23 cellular contexts compared by ENCODE assay signal in the genomic region with DNA sequence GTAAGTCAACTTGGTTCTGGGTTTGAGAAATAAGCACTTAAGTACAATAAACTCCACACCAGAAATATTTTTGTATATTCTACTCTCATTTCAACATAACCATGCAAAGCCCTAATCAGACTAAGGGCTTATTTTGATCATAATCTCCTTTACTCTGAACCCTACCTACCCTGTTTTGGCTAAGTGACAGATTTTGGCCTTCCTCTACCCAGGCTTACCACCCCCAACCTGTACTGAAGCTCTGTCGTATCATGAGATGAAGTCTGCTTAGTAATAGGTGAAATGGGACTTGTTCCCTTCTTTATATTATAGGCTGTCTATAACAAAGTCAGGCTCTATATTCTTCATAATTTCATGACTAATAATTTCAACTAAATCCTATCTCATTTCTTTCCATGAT.
A peak's percentile ranks its signal among the peaks of the same experiment; 100 is the strongest.
DNase-seq lines count a peak whose midpoint lies in the region; ATAC-seq and TF ChIP-seq lines count a peak whose summit lies in the region.
"Had no signal": no experiment of that assay in that cellular context is flagged by ENCODE, and none has a peak within 500 bp of the region (broad histone marks: within the 10 kb centered on the region; RNA-seq: fewer than 3 reads in every experiment).

No MANE protein-coding gene starts in this region.

- DNase-seq in cardiac muscle cell (ENCODE audit: low read depth in 1 of 2, low spot score in 1 of 2), result no peak
- DNase-seq in right atrium auricular region (ENCODE audit: low spot score), result no peak
- no peak for DNase-seq in IMR-90
- peak; percentile 42 for DNase-seq in WERI-Rb-1
- no peak for DNase-seq in stomach
- DNase-seq in left colon, result no peak
- DNase-seq in NCI-H2227 treated with DMSO at 0.1 percent for 48 hours (lab: John Stamatoyannopoulos, UW), result no peak
- DNase-seq: activated CD4-positive, alpha-beta T cell treated with anti-CD3 and anti-CD28 coated beads, Interleukin-2, amount 50 U/mL, for 48 hours; activated naive CD4-positive, alpha-beta T cell treated with anti-CD3 and anti-CD28 coated beads, Interleukin-2, amount 10 ng/mL, durations not matched to agents 7 days and 5 days; activated T-cell treated with anti-CD3 and anti-CD28 coated beads for 4 hours; BE2C; Caco-2; cerebellar nuclear complex; foreskin keratinocyte; hypothalamus; islet precursor cell; lower lobe of right lung; NCI-H2171; nucleus accumbens; spleen; stimulated activated CD4-positive, alpha-beta T cell treated with anti-CD3 and anti-CD28 coated beads, Interleukin-4, amount 100 ng/mL, for 24 hours had no signal

- H2BK20ac ChIP-seq in IMR-90 (ENCODE audit: low read depth, low read length), result no peak overlapping the region

- H3K27me3 ChIP-seq in cardiac muscle cell (no peaks in the 10 kb centered on the region), right atrium auricular region (no peaks in the 10 kb centered on the region), IMR-90 (ENCODE audit: control insufficient read depth, insufficient read depth, low read length) (no peaks in the 10 kb centered on the region), WERI-Rb-1 (ENCODE audit: insufficient read depth, low read depth, severe bottlenecking) (no peaks in the 10 kb centered on the region), stomach (no peaks in the 10 kb centered on the region)
- H3K27me3 ChIP-seq: BE2C, foreskin keratinocyte, spleen had no signal

- no peak overlapping the region for H2BK5ac ChIP-seq in IMR-90 (ENCODE audit: low read depth, low read length, poor library complexity, severe bottlenecking)

- no peak overlapping the region for H3K4ac ChIP-seq in IMR-90 (ENCODE audit: low read depth, low read length)

- H4K91ac ChIP-seq in IMR-90 (ENCODE audit: insufficient read depth, low read depth, low read length), result no peak overlapping the region; the same call in 1 of the 2 replicates

- dilution Hi-C loops in IMR-90 (cut with HindIII; ENCODE audit: low sequenced_read_pairs, unreplicated experiment), result no loop called here

- ATAC-seq in IMR-90 (ENCODE audit: low read depth), result no peak
- ATAC-seq in GM18502 (IDR thresholded peaks at IDR 0.05; ENCODE audit: poor library complexity, unreplicated experiment), result no peak
- ATAC-seq in left colon, result no peak
- ATAC-seq: foreskin keratinocyte, HCT116 had no signal

- H2AK5ac ChIP-seq in IMR-90 (ENCODE audit: low read depth, low read length), result no peak overlapping the region; the same call in 1 of the 2 replicates

- intact Hi-C loops in IMR-90 (cut with micrococcal nuclease), result no loop called here
- intact Hi-C loops in stomach (cut with DNase I; ENCODE audit: low total_unique reads), result no loop called here
- intact Hi-C loops in left colon (cut with DNase I, micrococcal nuclease), result no loop called here

- peaks cover 27 to 78% of the 10 kb centered on the region in 2 experiments for H3K79me1 ChIP-seq in IMR-90 (ENCODE audit: low read depth in 1 of 2, low read length in 2 of 2)

- H4K20me1 ChIP-seq in IMR-90 (ENCODE audit: insufficient read depth, low read length), result peaks cover 70% of the 10 kb centered on the region

- no peak for TF ChIP-seq EP300 in stomach (IDR thresholded peaks at IDR 0.05)

- no peak overlapping the region for H2AK9ac ChIP-seq in IMR-90 (replicated peaks; ENCODE audit: low read depth, low read length, poor library complexity)

- no peak for TF ChIP-seq CTCF in cardiac muscle cell (IDR thresholded peaks at IDR 0.05; ENCODE audit: low read depth, low read length)
- no peak for TF ChIP-seq CTCF in right atrium auricular region (IDR thresholded peaks at IDR 0.05)
- TF ChIP-seq CTCF in IMR-90 (conservative IDR thresholded peaks at IDR 0.05; ENCODE audit: low read depth, low read length), result no peak
- TF ChIP-seq CTCF in WERI-Rb-1 (IDR thresholded peaks at IDR 0.05; ENCODE audit: low read depth, low read length), result no peak
- no peak for TF ChIP-seq CTCF in stomach (IDR thresholded peaks at IDR 0.05)

- H2AFZ ChIP-seq in IMR-90 (replicated peaks; ENCODE audit: low read length, poor library complexity), result no peak overlapping the region

- H3K4me3 ChIP-seq in cardiac muscle cell (no peak overlapping the region), right atrium auricular region (no peak overlapping the region), IMR-90 (ENCODE audit: insufficient read depth, low read depth, low read length) (no peak overlapping the region), WERI-Rb-1 (ENCODE audit: low read depth, low read length) (no peak overlapping the region), stomach (no peak overlapping the region)

- no peak for TF ChIP-seq RAD21 in IMR-90 (IDR thresholded peaks at IDR 0.05; ENCODE audit: low read length)

- no peaks in the 10 kb centered on the region for H3K9me3 ChIP-seq in cardiac muscle cell (ENCODE audit: low read depth)
- no peaks in the 10 kb centered on the region for H3K9me3 ChIP-seq in right atrium auricular region
- H3K9me3 ChIP-seq in IMR-90 (ENCODE audit: control insufficient read depth, insufficient read depth, low read length), result no peaks in the 10 kb centered on the region
- no peaks in the 10 kb centered on the region for H3K9me3 ChIP-seq in WERI-Rb-1 (ENCODE audit: severe bottlenecking)
- H3K9me3 ChIP-seq in stomach, result no peaks in the 10 kb centered on the region
- H3K9me3 ChIP-seq: BE2C, Caco-2, lower lobe of right lung, spleen had no signal

- BruUV-seq in IMR-90 (replicated peaks; lab: Mats Ljungman, UMichigan), result no TSS peak

- POLR2A ChIA-PET in IMR-90 (lab: Charles Lee; ENCODE audit: unreplicated experiment), result no interaction called here

- H3K18ac ChIP-seq in IMR-90 (ENCODE audit: low read depth, low read length), result no peak overlapping the region

- no peak overlapping the region for H4K5ac ChIP-seq in IMR-90 (ENCODE audit: low read depth, low read length)

- CTCF ChIA-PET in IMR-90 (lab: Yijun Ruan, JAX), result no interaction called here

- no peak overlapping the region for H2BK15ac ChIP-seq in IMR-90 (ENCODE audit: low read depth, low read length)

- no peak overlapping the region for H3K4me2 ChIP-seq in IMR-90 (ENCODE audit: low read depth, low read length)

- H3K9ac ChIP-seq in IMR-90 (ENCODE audit: low read depth, low read length), result no peak overlapping the region

- peaks cover 14% of the 10 kb centered on the region for H3K9me1 ChIP-seq in IMR-90 (ENCODE audit: insufficient read depth, low read length)

- no peaks in the 10 kb centered on the region for H3K36me3 ChIP-seq in cardiac muscle cell
- H3K36me3 ChIP-seq in right atrium auricular region, result no peaks in the 10 kb centered on the region
- H3K36me3 ChIP-seq in IMR-90 (ENCODE audit: control insufficient read depth, insufficient read depth, low read length), result no peaks in the 10 kb centered on the region
- H3K36me3 ChIP-seq in WERI-Rb-1, result no peaks in the 10 kb centered on the region
- H3K36me3 ChIP-seq in stomach, result no peaks in the 10 kb centered on the region
- H3K36me3 ChIP-seq: BE2C, lower lobe of right lung, spleen had no signal

- in situ Hi-C loops in IMR-90 (cut with MboI; ENCODE audit: low sequenced_read_pairs), result no loop called here

- TF ChIP-seq POLR2A in IMR-90 (IDR thresholded peaks at IDR 0.05; ENCODE audit: low read depth, low read length) (no peak), stomach (IDR thresholded peaks at IDR 0.05) (no peak)

- H3K23ac ChIP-seq in IMR-90 (ENCODE audit: low read depth, low read length), result peak overlapping the region; percentile 91; the same call in 1 of the 2 replicates

- no peak overlapping the region for H3K14ac ChIP-seq in IMR-90 (replicated peaks; ENCODE audit: low read depth, low read length)

- H4K8ac ChIP-seq in IMR-90 (ENCODE audit: low read depth in 2 of 2, low read length in 2 of 2), result no peak overlapping the region; a peak in 1 of 4 replicates

- H2BK120ac ChIP-seq in IMR-90 (ENCODE audit: low read depth, low read length), result no peak overlapping the region

- no CpG with 5 or more reads among the region's 1 CpG for WGBS in IMR-90 (ENCODE audit: extremely low coverage in 2 of 2, insufficient read length in 1 of 2), 2 experiments
- WGBS in stomach, 5 donors, result 49 to 77% (median 52%) methylated on average over 1 of the region's 1 CpG

- peaks cover 58% of the 10 kb centered on the region for H3K4me1 ChIP-seq in cardiac muscle cell (ENCODE audit: low read depth)
- peaks cover 0 to 20% of the 10 kb centered on the region in 2 donors for H3K4me1 ChIP-seq in right atrium auricular region
- H3K4me1 ChIP-seq in IMR-90 (ENCODE audit: control insufficient read depth, insufficient read depth, low read length), result peaks cover 20% of the 10 kb centered on the region
- peaks cover 25 to 68% (median 51%) of the 10 kb centered on the region in 4 donors for H3K4me1 ChIP-seq in stomach
- H3K4me1 ChIP-seq: BE2C had no signal

- no peak overlapping the region for H3K56ac ChIP-seq in IMR-90 (ENCODE audit: extremely low read depth, insufficient read depth, low read length)

- H3K27ac ChIP-seq in cardiac muscle cell (peak overlapping the region; percentile 83), right atrium auricular region (no peak overlapping the region), IMR-90 (ENCODE audit: insufficient read depth, low read length) (no peak overlapping the region), WERI-Rb-1 (peak overlapping the region; percentile 22), stomach (peak overlapping the region in 4 of 5 donors; percentile 52 to 83 (median 74))
- H3K27ac ChIP-seq: foreskin keratinocyte, lower lobe of right lung had no signal

TF ChIP-seq in IMR-90, 13 proteins besides CTCF, POLR2A, EP300 and RAD21:
- TF ChIP-seq CHD1 (IDR thresholded peaks at IDR 0.05; ENCODE audit: low read depth, low read length), result no peak

Comparison
In these comparisons a context has a peak if more than half of its experiments do, and no peak if none do; other contexts are left out.
1. H3K27ac ChIP-seq: peak in cardiac muscle cell (single experiment), WERI-Rb-1 (single experiment) and stomach (4 of 5); none in right atrium auricular region (0 of 2) and IMR-90 (single experiment).